26 cellular contexts compared by ENCODE assay signal in the genomic region with DNA sequence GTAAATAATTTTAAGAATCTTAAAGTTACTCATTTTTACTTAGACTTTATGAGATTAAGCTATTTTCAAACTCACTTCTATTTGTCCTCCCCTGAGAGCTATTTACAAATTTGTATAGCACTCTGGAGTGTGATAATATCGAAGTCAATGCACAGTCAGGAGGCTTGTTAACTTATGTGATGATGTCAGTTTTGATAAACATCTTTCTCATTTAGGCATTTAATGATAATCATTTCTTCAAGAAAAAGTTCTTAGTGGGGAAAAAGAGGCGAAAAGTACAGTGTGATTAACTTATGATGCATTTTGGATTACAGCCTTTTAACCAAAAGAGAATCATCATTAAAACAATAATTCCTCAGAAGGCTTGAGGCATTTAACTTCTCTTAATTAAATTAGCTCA.
"Had no signal": no experiment of that assay in that cellular context is flagged by ENCODE, and none has a peak within 500 bp of the region (broad histone marks: within the 10 kb centered on the region; RNA-seq: fewer than 3 reads in every experiment).

No MANE protein-coding gene starts in this region.

- H3K27me3 ChIP-seq: stomach, suprapubic skin, testis, thyroid gland, tibial artery, tibial nerve, transverse colon, upper lobe of left lung, upper lobe of right lung, uterus, vagina had no signal

- H3K4me3 ChIP-seq: stomach, suprapubic skin, testis, thoracic aorta, thyroid gland, tibial artery, tibial nerve, transverse colon, upper lobe of left lung, upper lobe of right lung, uterus, vagina had no signal

- H3K4me1 ChIP-seq: testis, thyroid gland, tibial artery, upper lobe of right lung, uterus, vagina had no signal

- H3K9me3 ChIP-seq: stomach, suprapubic skin, testis, thoracic aorta, thyroid gland, tibial artery, tibial nerve, transverse colon, upper lobe of left lung, upper lobe of right lung, uterus, vagina had no signal

- H3K36me3 ChIP-seq: stomach, suprapubic skin, thoracic aorta, thyroid gland, tibial artery, tibial nerve, transverse colon, upper lobe of left lung, upper lobe of right lung, uterus, vagina had no signal

- H3K27ac ChIP-seq: stomach, suprapubic skin, testis, thoracic aorta, thyroid gland, tibial artery, tibial nerve, transverse colon, upper lobe of left lung, upper lobe of right lung, uterus, vagina had no signal

- DNase-seq: stimulated activated CD4-positive, alpha-beta T cell treated with anti-CD3 and anti-CD28 coated beads, Interleukin-2, amount 100 ng/mL, for 48 hours; stimulated activated CD4-positive, alpha-beta T cell treated with anti-CD3 and anti-CD28 coated beads, Interleukin-4, amount 100 ng/mL, for 1 hour; stimulated activated CD4-positive, alpha-beta T cell treated with anti-CD3 and anti-CD28 coated beads, Interleukin-4, amount 100 ng/mL, for 24 hours; stimulated activated CD4-positive, alpha-beta T cell treated with anti-CD3 and anti-CD28 coated beads, Interleukin-4, amount 100 ng/mL, for 4 hours; stimulated activated CD8-positive, alpha-beta memory T cell treated with anti-CD3 and anti-CD28 coated beads, Interleukin-4, amount 100 ng/mL, for 48 hours; stimulated activated naive B cell treated with anti-CD40 and anti-IgM and Interleukin-4, amounts not matched to agents 10 μg/mL and 1 μg/mL and 100 μg/mL, for 72 hours; stimulated activated naive CD4-positive, alpha-beta T cell; stimulated activated naive CD4-positive, alpha-beta T cell treated with Interleukin-2 at 50 U/mL for 16 hours; stimulated activated naive CD8-positive, alpha-beta T cell treated with anti-CD3 and anti-CD28 coated beads, Interleukin-15, amount 100 ng/mL, for 72 hours; stimulated activated naive CD8-positive, alpha-beta T cell treated with anti-CD3 and anti-CD28 coated beads, Interleukin-15, Interleukin-2, amounts not matched to agents 100 U/mL and 50 U/mL, for 24 hours; stomach; substantia nigra; testis; thyroid gland; tibial artery; transverse colon; trophoblast cell; upper lobe of left lung; upper lobe of right lung; uterus had no signal

- ATAC-seq: stimulated activated effector memory CD8-positive, alpha-beta T cell treated with anti-CD3 and anti-CD28 coated beads, Interleukin-12 subunit alpha, Interleukin-12 subunit beta, amount 100 ng/mL, for 72 hours; stimulated activated memory B cell treated with anti-CD40 and anti-IgM and Interleukin-4, amounts not matched to agents 10 μg/mL and 1 μg/mL and 100 μg/mL, for 72 hours; stimulated activated naive B cell treated with anti-CD40 and anti-IgM and Interleukin-4, amounts not matched to agents 10 μg/mL and 1 μg/mL and 100 μg/mL, for 72 hours; stimulated activated naive CD8-positive, alpha-beta T cell treated with anti-CD3 and anti-CD28 coated beads, Interleukin-15, amount 100 ng/mL, for 72 hours; stimulated activated naive CD8-positive, alpha-beta T cell treated with anti-CD3 and anti-CD28 coated beads, Interleukin-15, Interleukin-2, amounts not matched to agents 100 U/mL and 50 U/mL, for 24 hours; upper lobe of right lung had no signal
